ENCODE assay signal across 8 cellular contexts in the genomic region with DNA sequence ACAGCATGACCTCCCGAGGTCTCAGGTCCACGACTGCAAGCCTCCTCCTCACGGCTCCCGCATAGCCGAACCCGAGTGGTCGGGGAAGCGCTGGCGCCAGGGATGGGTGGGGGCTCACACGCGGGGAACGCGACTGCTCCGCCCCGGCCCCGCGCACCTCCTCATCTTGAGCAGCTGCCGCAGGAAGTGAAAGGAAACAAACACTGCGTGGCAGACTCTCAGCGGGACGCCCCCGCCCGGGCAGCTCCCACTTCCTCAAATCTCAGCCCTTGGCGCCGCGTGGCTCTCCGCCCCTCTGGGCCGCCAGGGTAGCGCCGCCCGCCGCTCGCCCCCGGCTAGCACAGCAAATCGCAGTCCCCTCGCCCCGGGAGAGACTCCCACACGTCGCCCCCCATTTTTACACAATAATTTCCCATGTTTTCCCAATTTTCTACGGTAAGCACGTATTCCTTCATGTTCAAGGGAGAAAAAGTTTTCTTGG. TPM values are rescaled to one million over a fixed set of nuclear protein-coding genes. Genes with fewer than 3 reads are reported as not detected.
DNase-seq lines count a peak whose midpoint lies in the region; ATAC-seq, FAIRE-seq and TF ChIP-seq lines count a peak whose summit lies in the region.

Gene TMEM243, minus strand, starts transcription at position 188 of the 481 bp plus-strand sequence. CDS start 229 bp downstream, outside the sequence.

- ATAC-seq in GM21717 (IDR thresholded peaks at IDR 0.05; ENCODE audit: unreplicated experiment) (peak; percentile 52), heart right ventricle (peak; percentile 90 to 94 (median 92)), psoas muscle (peak; percentile 65 to 82 (median 77))

- H3K4me1 ChIP-seq in adipocyte (ENCODE audit: control insufficient read depth, insufficient read depth, low read length) (peaks cover 22% of the 10 kb centered on the region), heart right ventricle (peaks cover 0 to 49% (median 22%) of the 10 kb centered on the region in 9 donors), psoas muscle (peaks cover 9% of the 10 kb centered on the region)

- H3K9me3 ChIP-seq in adipocyte (ENCODE audit: control insufficient read depth, low read length) (no peaks in the 10 kb centered on the region), heart right ventricle (no peaks in the 10 kb centered on the region), psoas muscle (no peaks in the 10 kb centered on the region)

- FAIRE-seq in urothelium cell line (lab: Jason Lieb, UNC) = no peak

- TF ChIP-seq CTCF in heart right ventricle (IDR thresholded peaks at IDR 0.05) (peak in 4 of 9 donors; percentile 22 to 37 (median 33)), psoas muscle (IDR thresholded peaks at IDR 0.05) (no peak)

- WGBS in heart right ventricle, 2 donors = 0 to 1% methylated on average over 41 of the region's 41 CpGs
- 1% methylated on average over 38 to 41 of the region's 41 CpGs for WGBS in psoas muscle, 3 donors

- H3K27me3 ChIP-seq in adipocyte (replicated peaks; ENCODE audit: control insufficient read depth, insufficient read depth, low read length) (no peaks in the 10 kb centered on the region), heart right ventricle (peaks cover 0 to 33% (median 4%) of the 10 kb centered on the region in 7 donors), psoas muscle (ENCODE audit: insufficient read depth in 3 of 3, low read length in 2 of 3) (peaks cover 0 to 6% (median 0%) of the 10 kb centered on the region in 3 donors)

- in situ Hi-C loops in G401 (cut with HindIII; ENCODE audit: low sequenced_read_pairs) = no loop called here
- in situ Hi-C loops in KBM-7 (cut with MboI; ENCODE audit: low pct_unique_long_range_greater_than_20kb, low sequenced_read_pairs) = no loop called here

- intact Hi-C loops in heart right ventricle (cut with DNase I) (loop anchor here in 7 of 10 donors (1.0 to 10.0 kb wide), 6 partner anchors 55 to 292 kb away; partner anchors contain the start of genes ELAPOR2 (in 3 of the 7) and DMTF1 (in 2 of the 7)), psoas muscle (cut with DNase I) (no loop called here)

- H3K27ac ChIP-seq in heart right ventricle (peak within 1 kb of the TSS; percentile 37 to 92 (median 86)), psoas muscle (peak within 1 kb of the TSS; percentile 72)

- no peaks in the 10 kb centered on the region for H3K36me3 ChIP-seq in adipocyte (ENCODE audit: control insufficient read depth, insufficient read depth, low read length, severe bottlenecking)
- no peaks in the 10 kb centered on the region for H3K36me3 ChIP-seq in heart right ventricle
- H3K36me3 ChIP-seq in psoas muscle (ENCODE audit: insufficient read depth in 1 of 2, low read depth in 1 of 2) = no peaks in the 10 kb centered on the region

- peak within 1 kb of the TSS; percentile 97 for H3K4me3 ChIP-seq in adipocyte (ENCODE audit: low read length)
- H3K4me3 ChIP-seq in heart right ventricle = peak within 1 kb of the TSS; percentile 53 to 93 (median 82)
- peak within 1 kb of the TSS; percentile 76 for H3K4me3 ChIP-seq in psoas muscle

- DNase-seq in G401 (ENCODE audit: low spot score) = peak; percentile 47
- peak; percentile 96 for DNase-seq in KBM-7
- peak; percentile 82 for DNase-seq in T follicular helper cell (ENCODE audit: low read depth)
- DNase-seq in adipocyte (ENCODE audit: low read depth) = peak; percentile 88
- DNase-seq in heart right ventricle = peak; percentile 79 to 80
- DNase-seq in psoas muscle = peak; percentile 85 to 86
- peak; percentile 86 for DNase-seq in urothelium cell line (ENCODE audit: low spot score)

- H3K9ac ChIP-seq in adipocyte (ENCODE audit: low read length) = peak within 1 kb of the TSS; percentile 95

RNA-seq across cellular contexts. Expression of gene TMEM243, which starts in this region (rescaled TPM):
- total RNA-seq in G401 (2014; rRNA removed; shearing (Covaris generic)) = 57.4 and 73.8 TPM in 2 replicates
- total RNA-seq in heart right ventricle = 1 to 10 TPM; 2.1 to 7.0 (median 3.9) TPM
- 10 to 100 TPM in 1 of 2 donors, 1 to 10 TPM in 1; 9.7 to 10.0 TPM for polyA plus RNA-seq in heart right ventricle
- total RNA-seq in psoas muscle = 1 to 10 TPM; 2.3 to 3.2 (median 2.6) TPM
- 1 to 10 TPM; 2.5 to 3.6 (median 3.2) TPM for polyA plus RNA-seq in psoas muscle

Comparison
In these comparisons a context has a peak if more than half of its experiments do, and no peak if none do; other contexts are left out.
1. Peak in every context shown above with its lines: DNase-seq, ATAC-seq, H3K4me3 ChIP-seq and H3K27ac ChIP-seq.
2. intact Hi-C loops: an anchor here in heart right ventricle (1.0 to 10.0 kb wide); none called in psoas muscle.